ENCODE assay signal across 1 cellular context in genomic region chr2:47068966-47069627, GRCh38.
A peak's percentile ranks its signal among the peaks of the same experiment; 100 is the strongest.
TF ChIP-seq lines count a peak whose summit lies in the region.

No MANE protein-coding gene starts in this region.

TF ChIP-seq in WTC11, 78 proteins besides CTCF, POLR2A, EP300 and RAD21 (continued from another document):
- 0 out of 2 replicates have a peak, but pooled peaks have one; percentile 41 for TF ChIP-seq ESRRA (CRISPR knock-in tag; IDR thresholded peaks at IDR 0.05; ENCODE audit: borderline replicate concordance)
